In genomic region chr4:53186714-53187358, GRCh38 we compare ENCODE assay signal across 2 cellular contexts.
TF ChIP-seq lines count a peak whose summit lies in the region.

No MANE protein-coding gene starts in this region.

TF ChIP-seq in HEK293T, 16 proteins besides CTCF, POLR2A, EP300 and RAD21:
- TF ChIP-seq FOXK2 (IDR thresholded peaks at IDR 0.05) = 0 out of 2 replicates have a peak, but pooled peaks have one; percentile 29
- TF ChIP-seq BHLHE40 (IDR thresholded peaks at IDR 0.05; ENCODE audit: borderline replicate concordance) = no peak
- no peak for TF ChIP-seq SP1 (IDR thresholded peaks at IDR 0.05)
- no peak for TF ChIP-seq ARNT (IDR thresholded peaks at IDR 0.05)
- TF ChIP-seq SUZ12 (IDR thresholded peaks at IDR 0.05) = no peak
- no peak for TF ChIP-seq NFRKB (IDR thresholded peaks at IDR 0.05)
- no peak for TF ChIP-seq FOXM1 (IDR thresholded peaks at IDR 0.05; ENCODE audit: borderline replicate concordance)
- TF ChIP-seq, protein P1, sequence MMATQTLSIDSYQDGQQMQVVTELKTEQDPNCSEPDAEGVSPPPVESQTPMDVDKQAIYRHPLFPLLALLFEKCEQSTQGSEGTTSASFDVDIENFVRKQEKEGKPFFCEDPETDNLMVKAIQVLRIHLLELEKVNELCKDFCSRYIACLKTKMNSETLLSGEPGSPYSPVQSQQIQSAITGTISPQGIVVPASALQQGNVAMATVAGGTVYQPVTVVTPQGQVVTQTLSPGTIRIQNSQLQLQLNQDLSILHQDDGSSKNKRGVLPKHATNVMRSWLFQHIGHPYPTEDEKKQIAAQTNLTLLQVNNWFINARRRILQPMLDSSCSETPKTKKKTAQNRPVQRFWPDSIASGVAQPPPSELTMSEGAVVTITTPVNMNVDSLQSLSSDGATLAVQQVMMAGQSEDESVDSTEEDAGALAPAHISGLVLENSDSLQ (IDR thresholded peaks at IDR 0.05) = peak; percentile 92
- TF ChIP-seq CTBP1 (IDR thresholded peaks at IDR 0.05; ENCODE audit: borderline replicate concordance) = peak; percentile 75; the same call in 1 of the 2 replicates
- TF ChIP-seq ZNF384 (IDR thresholded peaks at IDR 0.05) = peak; percentile 72

TF ChIP-seq in K562, 482 proteins besides CTCF, POLR2A, EP300 and RAD21 (continues in another document):
- TF ChIP-seq ZNF444 (CRISPR knock-in tag; IDR thresholded peaks at IDR 0.05) (no peak), POLR2G (IDR thresholded peaks at IDR 0.05; ENCODE audit: low read depth, low read length) (no peak), STAT5A (IDR thresholded peaks at IDR 0.05; ENCODE audit: borderline replicate concordance, low read length) (peak; percentile 44; the same call in 1 of the 2 replicates), ZBTB7A (IDR thresholded peaks at IDR 0.05; ENCODE audit: borderline replicate concordance, control insufficient read depth, low read depth, low read length) (no peak), PML (IDR thresholded peaks at IDR 0.05; ENCODE audit: low read length) (peak; percentile 45; the same call in 1 of the 2 replicates), ARID2 (IDR thresholded peaks at IDR 0.05) (no peak), CBX8 (IDR thresholded peaks at IDR 0.05; ENCODE audit: borderline replicate concordance, extremely low read depth, low read depth, low read length, poor library complexity, severe bottlenecking) (no peak), PHB2 (IDR thresholded peaks at IDR 0.05; ENCODE audit: low read depth) (no peak), ZFPM2 (CRISPR knock-in tag; IDR thresholded peaks at IDR 0.05) (no peak), CGGBP1 (CRISPR knock-in tag; IDR thresholded peaks at IDR 0.05) (no peak), MAZ (CRISPR knock-in tag; conservative IDR thresholded peaks at IDR 0.05 in 1 of 2, IDR thresholded peaks at IDR 0.05 in 1 of 2) (no peak), NCOA2 (IDR thresholded peaks at IDR 0.05; ENCODE audit: partially characterized antibody in 2 of 2) (no peak), ZNF699 (CRISPR knock-in tag; IDR thresholded peaks at IDR 0.05; ENCODE audit: insufficient replicate concordance) (no peak), ETS2 (tag; IDR thresholded peaks at IDR 0.05; ENCODE audit: borderline replicate concordance, poor library complexity, severe bottlenecking) (no peak), ARNT (IDR thresholded peaks at IDR 0.05) (no peak), MTF1 (CRISPR knock-in tag; IDR thresholded peaks at IDR 0.05; ENCODE audit: borderline replicate concordance) (no peak), NFATC3 (IDR thresholded peaks at IDR 0.05) (no peak), SMARCA4 (IDR thresholded peaks at IDR 0.05) (peak; percentile 73), KAT2B (IDR thresholded peaks at IDR 0.05; ENCODE audit: low read depth, low read length) (no peak), HNRNPL (IDR thresholded peaks at IDR 0.05; ENCODE audit: low read depth, low read length) (no peak), ESRRB (CRISPR knock-in tag; IDR thresholded peaks at IDR 0.05; ENCODE audit: borderline replicate concordance) (no peak), SAFB (IDR thresholded peaks at IDR 0.05; ENCODE audit: borderline replicate concordance, low read depth, low read length) (no peak), TAF1 (IDR thresholded peaks at IDR 0.05; ENCODE audit: control insufficient read depth, extremely low read depth, insufficient read depth, low read length, severe bottlenecking) (no peak), MEF2A (IDR thresholded peaks at IDR 0.05; ENCODE audit: control insufficient read depth, low read depth, low read length) (no peak), RBM34 (IDR thresholded peaks at IDR 0.05; ENCODE audit: borderline replicate concordance, insufficient read depth, low read length) (no peak), CBX1 (IDR thresholded peaks at IDR 0.05; ENCODE audit: low read depth) (no peak), SRSF1 (IDR thresholded peaks at IDR 0.05; ENCODE audit: low read depth, low read length) (no peak), C11orf30 (IDR thresholded peaks at IDR 0.05; ENCODE audit: low read depth) (peak; percentile 78), ZNF384 (IDR thresholded peaks at IDR 0.05; ENCODE audit: low read depth, low read length) (no peak), ZNF184 (CRISPR knock-in tag; IDR thresholded peaks at IDR 0.05) (no peak), CREBBP (IDR thresholded peaks at IDR 0.05; ENCODE audit: low read depth, low read length) (no peak), ZNF174 (CRISPR knock-in tag; IDR thresholded peaks at IDR 0.05) (no peak), NFIC (IDR thresholded peaks at IDR 0.05) (0 out of 2 replicates have a peak, but pooled peaks have one; percentile 3), HCFC1 (IDR thresholded peaks at IDR 0.05; ENCODE audit: low read depth, low read length) (no peak), MXI1 (IDR thresholded peaks at IDR 0.05; ENCODE audit: low read depth, low read length) (no peak), LEF1 (IDR thresholded peaks at IDR 0.05) (peak; percentile 28; the same call in 1 of the 2 replicates), MAFK (IDR thresholded peaks at IDR 0.05; ENCODE audit: low read length) (peak; percentile 81; the same call in 1 of the 2 replicates), HDAC2 (IDR thresholded peaks at IDR 0.05) (peak; percentile 74; the same call in 1 of the 2 replicates), ZNF212 (CRISPR knock-in tag; IDR thresholded peaks at IDR 0.05) (no peak), EZH2 (IDR thresholded peaks at IDR 0.05; ENCODE audit: borderline replicate concordance, low read depth, low read length) (no peak), ZNF146 (CRISPR knock-in tag; IDR thresholded peaks at IDR 0.05; ENCODE audit: unreplicated experiment) (no peak), RBM25 (IDR thresholded peaks at IDR 0.05; ENCODE audit: low read depth, low read length, severe bottlenecking) (peak; percentile 95), KLF16 (IDR thresholded peaks at IDR 0.05) (no peak), ZNF696 (CRISPR knock-in tag; conservative IDR thresholded peaks at IDR 0.05) (no peak), NFE2 (IDR thresholded peaks at IDR 0.05; ENCODE audit: low read depth) (no peak), HMG20B (CRISPR knock-in tag; IDR thresholded peaks at IDR 0.05) (no peak), PCBP2 (IDR thresholded peaks at IDR 0.05; ENCODE audit: low read depth, low read length, poor library complexity, severe bottlenecking) (no peak), ZNF3 (CRISPR knock-in tag; IDR thresholded peaks at IDR 0.05) (no peak)
- TF ChIP-seq, protein P2, sequence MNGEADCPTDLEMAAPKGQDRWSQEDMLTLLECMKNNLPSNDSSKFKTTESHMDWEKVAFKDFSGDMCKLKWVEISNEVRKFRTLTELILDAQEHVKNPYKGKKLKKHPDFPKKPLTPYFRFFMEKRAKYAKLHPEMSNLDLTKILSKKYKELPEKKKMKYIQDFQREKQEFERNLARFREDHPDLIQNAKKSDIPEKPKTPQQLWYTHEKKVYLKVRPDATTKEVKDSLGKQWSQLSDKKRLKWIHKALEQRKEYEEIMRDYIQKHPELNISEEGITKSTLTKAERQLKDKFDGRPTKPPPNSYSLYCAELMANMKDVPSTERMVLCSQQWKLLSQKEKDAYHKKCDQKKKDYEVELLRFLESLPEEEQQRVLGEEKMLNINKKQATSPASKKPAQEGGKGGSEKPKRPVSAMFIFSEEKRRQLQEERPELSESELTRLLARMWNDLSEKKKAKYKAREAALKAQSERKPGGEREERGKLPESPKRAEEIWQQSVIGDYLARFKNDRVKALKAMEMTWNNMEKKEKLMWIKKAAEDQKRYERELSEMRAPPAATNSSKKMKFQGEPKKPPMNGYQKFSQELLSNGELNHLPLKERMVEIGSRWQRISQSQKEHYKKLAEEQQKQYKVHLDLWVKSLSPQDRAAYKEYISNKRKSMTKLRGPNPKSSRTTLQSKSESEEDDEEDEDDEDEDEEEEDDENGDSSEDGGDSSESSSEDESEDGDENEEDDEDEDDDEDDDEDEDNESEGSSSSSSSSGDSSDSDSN (IDR thresholded peaks at IDR 0.05; ENCODE audit: borderline replicate concordance in 1 of 2, low read depth in 2 of 2, low read length in 2 of 2) = no peak
- TF ChIP-seq, protein P3, sequence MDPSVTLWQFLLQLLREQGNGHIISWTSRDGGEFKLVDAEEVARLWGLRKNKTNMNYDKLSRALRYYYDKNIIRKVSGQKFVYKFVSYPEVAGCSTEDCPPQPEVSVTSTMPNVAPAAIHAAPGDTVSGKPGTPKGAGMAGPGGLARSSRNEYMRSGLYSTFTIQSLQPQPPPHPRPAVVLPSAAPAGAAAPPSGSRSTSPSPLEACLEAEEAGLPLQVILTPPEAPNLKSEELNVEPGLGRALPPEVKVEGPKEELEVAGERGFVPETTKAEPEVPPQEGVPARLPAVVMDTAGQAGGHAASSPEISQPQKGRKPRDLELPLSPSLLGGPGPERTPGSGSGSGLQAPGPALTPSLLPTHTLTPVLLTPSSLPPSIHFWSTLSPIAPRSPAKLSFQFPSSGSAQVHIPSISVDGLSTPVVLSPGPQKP (CRISPR knock-in tag; IDR thresholded peaks at IDR 0.05) = no peak
- TF ChIP-seq, protein P4, sequence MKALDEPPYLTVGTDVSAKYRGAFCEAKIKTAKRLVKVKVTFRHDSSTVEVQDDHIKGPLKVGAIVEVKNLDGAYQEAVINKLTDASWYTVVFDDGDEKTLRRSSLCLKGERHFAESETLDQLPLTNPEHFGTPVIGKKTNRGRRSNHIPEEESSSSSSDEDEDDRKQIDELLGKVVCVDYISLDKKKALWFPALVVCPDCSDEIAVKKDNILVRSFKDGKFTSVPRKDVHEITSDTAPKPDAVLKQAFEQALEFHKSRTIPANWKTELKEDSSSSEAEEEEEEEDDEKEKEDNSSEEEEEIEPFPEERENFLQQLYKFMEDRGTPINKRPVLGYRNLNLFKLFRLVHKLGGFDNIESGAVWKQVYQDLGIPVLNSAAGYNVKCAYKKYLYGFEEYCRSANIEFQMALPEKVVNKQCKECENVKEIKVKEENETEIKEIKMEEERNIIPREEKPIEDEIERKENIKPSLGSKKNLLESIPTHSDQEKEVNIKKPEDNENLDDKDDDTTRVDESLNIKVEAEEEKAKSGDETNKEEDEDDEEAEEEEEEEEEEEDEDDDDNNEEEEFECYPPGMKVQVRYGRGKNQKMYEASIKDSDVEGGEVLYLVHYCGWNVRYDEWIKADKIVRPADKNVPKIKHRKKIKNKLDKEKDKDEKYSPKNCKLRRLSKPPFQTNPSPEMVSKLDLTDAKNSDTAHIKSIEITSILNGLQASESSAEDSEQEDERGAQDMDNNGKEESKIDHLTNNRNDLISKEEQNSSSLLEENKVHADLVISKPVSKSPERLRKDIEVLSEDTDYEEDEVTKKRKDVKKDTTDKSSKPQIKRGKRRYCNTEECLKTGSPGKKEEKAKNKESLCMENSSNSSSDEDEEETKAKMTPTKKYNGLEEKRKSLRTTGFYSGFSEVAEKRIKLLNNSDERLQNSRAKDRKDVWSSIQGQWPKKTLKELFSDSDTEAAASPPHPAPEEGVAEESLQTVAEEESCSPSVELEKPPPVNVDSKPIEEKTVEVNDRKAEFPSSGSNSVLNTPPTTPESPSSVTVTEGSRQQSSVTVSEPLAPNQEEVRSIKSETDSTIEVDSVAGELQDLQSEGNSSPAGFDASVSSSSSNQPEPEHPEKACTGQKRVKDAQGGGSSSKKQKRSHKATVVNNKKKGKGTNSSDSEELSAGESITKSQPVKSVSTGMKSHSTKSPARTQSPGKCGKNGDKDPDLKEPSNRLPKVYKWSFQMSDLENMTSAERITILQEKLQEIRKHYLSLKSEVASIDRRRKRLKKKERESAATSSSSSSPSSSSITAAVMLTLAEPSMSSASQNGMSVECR (CRISPR knock-in tag; IDR thresholded peaks at IDR 0.05) = no peak
- TF ChIP-seq, protein P5, sequence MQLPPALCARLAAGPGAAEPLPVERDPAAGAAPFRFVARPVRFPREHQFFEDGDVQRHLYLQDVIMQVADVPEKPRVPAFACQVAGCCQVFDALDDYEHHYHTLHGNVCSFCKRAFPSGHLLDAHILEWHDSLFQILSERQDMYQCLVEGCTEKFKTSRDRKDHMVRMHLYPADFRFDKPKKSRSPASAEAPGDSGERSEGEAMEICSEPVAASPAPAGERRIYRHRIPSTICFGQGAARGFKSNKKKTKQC (CRISPR knock-in tag; IDR thresholded peaks at IDR 0.05) = no peak
- TF ChIP-seq, protein P1 (IDR thresholded peaks at IDR 0.05) = no peak
- TF ChIP-seq, protein P6, sequence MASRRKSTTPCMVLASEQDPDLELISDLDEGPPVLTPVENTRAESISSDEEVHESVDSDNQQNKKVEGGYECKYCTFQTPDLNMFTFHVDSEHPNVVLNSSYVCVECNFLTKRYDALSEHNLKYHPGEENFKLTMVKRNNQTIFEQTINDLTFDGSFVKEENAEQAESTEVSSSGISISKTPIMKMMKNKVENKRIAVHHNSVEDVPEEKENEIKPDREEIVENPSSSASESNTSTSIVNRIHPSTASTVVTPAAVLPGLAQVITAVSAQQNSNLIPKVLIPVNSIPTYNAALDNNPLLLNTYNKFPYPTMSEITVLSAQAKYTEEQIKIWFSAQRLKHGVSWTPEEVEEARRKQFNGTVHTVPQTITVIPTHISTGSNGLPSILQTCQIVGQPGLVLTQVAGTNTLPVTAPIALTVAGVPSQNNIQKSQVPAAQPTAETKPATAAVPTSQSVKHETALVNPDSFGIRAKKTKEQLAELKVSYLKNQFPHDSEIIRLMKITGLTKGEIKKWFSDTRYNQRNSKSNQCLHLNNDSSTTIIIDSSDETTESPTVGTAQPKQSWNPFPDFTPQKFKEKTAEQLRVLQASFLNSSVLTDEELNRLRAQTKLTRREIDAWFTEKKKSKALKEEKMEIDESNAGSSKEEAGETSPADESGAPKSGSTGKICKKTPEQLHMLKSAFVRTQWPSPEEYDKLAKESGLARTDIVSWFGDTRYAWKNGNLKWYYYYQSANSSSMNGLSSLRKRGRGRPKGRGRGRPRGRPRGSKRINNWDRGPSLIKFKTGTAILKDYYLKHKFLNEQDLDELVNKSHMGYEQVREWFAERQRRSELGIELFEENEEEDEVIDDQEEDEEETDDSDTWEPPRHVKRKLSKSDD (conservative IDR thresholded peaks at IDR 0.05; ENCODE audit: low read length) = no peak
